Comparison of ENCODE assay signal across 15 cellular contexts in the genomic region with DNA sequence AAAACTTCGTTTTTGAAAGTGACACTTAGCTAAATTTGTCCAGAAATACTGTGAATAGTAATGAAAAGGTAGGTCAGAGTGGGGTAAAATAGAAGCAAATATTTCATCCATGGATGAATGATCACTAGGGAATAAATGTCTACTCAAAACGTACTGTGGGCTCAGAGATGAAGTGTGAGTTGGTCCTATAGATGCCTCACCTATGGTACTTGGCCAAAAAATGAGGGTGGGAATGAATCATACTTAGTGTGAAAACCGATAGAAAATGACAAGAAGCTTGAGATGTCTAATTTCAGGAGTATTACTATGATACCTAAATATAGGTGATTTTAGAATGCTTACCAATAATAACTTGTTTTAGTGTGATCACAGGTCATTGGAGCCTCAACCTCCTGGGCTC.
A peak's percentile ranks its signal among the peaks of the same experiment; 100 is the strongest.
DNase-seq lines count a peak whose midpoint lies in the region; ATAC-seq and TF ChIP-seq lines count a peak whose summit lies in the region.
"Had no signal": no experiment of that assay in that cellular context is flagged by ENCODE, and none has a peak within 500 bp of the region (broad histone marks: within the 10 kb centered on the region; RNA-seq: fewer than 3 reads in every experiment).

No MANE protein-coding gene starts in this region.

- TF ChIP-seq RAD21 in Ishikawa (IDR thresholded peaks at IDR 0.05; ENCODE audit: low read depth) = no peak

- no peaks in the 10 kb centered on the region for H3K9me3 ChIP-seq in parathyroid adenoma (ENCODE audit: control insufficient read depth, low read length)
- H3K9me3 ChIP-seq: BE2C, Caco-2 had no signal

- H3K27ac Mint-ChIP-seq in activated T-cell treated with anti-CD3 and anti-CD28 coated beads, Interleukin-2, amount 50 U/mL, for 72 hours = no peak overlapping the region
- H3K27ac Mint-ChIP-seq: CD4-positive, CD25-positive, alpha-beta regulatory T cell; GM23338 had no signal

- H3K36me3 ChIP-seq in parathyroid adenoma (ENCODE audit: control insufficient read depth, insufficient read depth, low read length) = no peaks in the 10 kb centered on the region
- H3K36me3 ChIP-seq: BE2C had no signal

- no peak overlapping the region for H3K9ac ChIP-seq in parathyroid adenoma

- no peak for TF ChIP-seq CTCF in parathyroid adenoma (IDR thresholded peaks at IDR 0.05)

- peaks cover 38% of the 10 kb centered on the region for H3K27me3 Mint-ChIP-seq in activated T-cell treated with anti-CD3 and anti-CD28 coated beads, Interleukin-2, amount 50 U/mL, for 72 hours (ENCODE audit: low read depth)

- no peak overlapping the region for H3K4me3 ChIP-seq in parathyroid adenoma (ENCODE audit: low read depth, low read length)
- H3K4me3 ChIP-seq: GM23338 had no signal

- peak; percentile 39 to 80 for ATAC-seq in activated T-cell treated with anti-CD3 and anti-CD28 coated beads, Interleukin-2, amount 50 U/mL, for 72 hours (replicated peaks in 1 of 2)
- ATAC-seq: GM23338 had no signal

- peak overlapping the region; percentile 26 for H2AFZ ChIP-seq in parathyroid adenoma
- H2AFZ ChIP-seq: GM23338 had no signal

- H3K27ac ChIP-seq in parathyroid adenoma = no peak overlapping the region

- no peaks in the 10 kb centered on the region for H3K4me1 Mint-ChIP-seq in activated T-cell treated with anti-CD3 and anti-CD28 coated beads, Interleukin-2, amount 50 U/mL, for 72 hours (ENCODE audit: low read depth)
- H3K4me1 Mint-ChIP-seq: CD4-positive, CD25-positive, alpha-beta regulatory T cell had no signal

- H3K4me1 ChIP-seq in parathyroid adenoma = no peaks in the 10 kb centered on the region
- H3K4me1 ChIP-seq: BE2C, Caco-2 had no signal

- no peaks in the 10 kb centered on the region for H3K79me2 ChIP-seq in parathyroid adenoma

- H3K9me3 Mint-ChIP-seq in activated T-cell treated with anti-CD3 and anti-CD28 coated beads, Interleukin-2, amount 50 U/mL, for 72 hours = no peaks in the 10 kb centered on the region
- H3K9me3 Mint-ChIP-seq: GM23338 had no signal

- no peak for TF ChIP-seq EP300 in Ishikawa (IDR thresholded peaks at IDR 0.05; ENCODE audit: borderline replicate concordance)

- no peak overlapping the region for H3K4me3 Mint-ChIP-seq in activated T-cell treated with anti-CD3 and anti-CD28 coated beads, Interleukin-2, amount 50 U/mL, for 72 hours
- H3K4me3 Mint-ChIP-seq: CD4-positive, CD25-positive, alpha-beta regulatory T cell; GM23338 had no signal

- DNase-seq in activated T-cell treated with anti-CD3 and anti-CD28 coated beads, Interleukin-2, amount 50 U/mL, for 72 hours = no peak
- DNase-seq in activated T-cell treated with anti-CD3 and anti-CD28 coated beads, Interleukin-2, amount 50 U/mL, for 48 hours = no peak
- DNase-seq in NCI-H1092 (lab: John Stamatoyannopoulos, UW) = no peak
- no peak for DNase-seq in EL
- DNase-seq: ACHN; BE2C; C1 segment of cervical spinal cord; Caco-2; CD4-positive, CD25-positive, alpha-beta regulatory T cell; GDM1; HCEC 1CT; IMR-90 had no signal

- no peaks in the 10 kb centered on the region for H3K36me3 Mint-ChIP-seq in activated T-cell treated with anti-CD3 and anti-CD28 coated beads, Interleukin-2, amount 50 U/mL, for 72 hours (ENCODE audit: insufficient read depth in 2 of 2)
- H3K36me3 Mint-ChIP-seq: CD4-positive, CD25-positive, alpha-beta regulatory T cell had no signal

- no peaks in the 10 kb centered on the region for H3K27me3 ChIP-seq in parathyroid adenoma (ENCODE audit: control insufficient read depth, insufficient read depth, low read length)
- H3K27me3 ChIP-seq: BE2C had no signal

- H3K4me2 ChIP-seq in parathyroid adenoma (ENCODE audit: low read length) = no peak overlapping the region
- H3K4me2 ChIP-seq: GM23338 had no signal

TF ChIP-seq in Ishikawa, 13 proteins besides CTCF, POLR2A, EP300 and RAD21:
- no peak for TF ChIP-seq TCF12 (IDR thresholded peaks at IDR 0.05; ENCODE audit: low read depth)
- 0 out of 2 replicates have a peak, but pooled peaks have one; percentile 8 for TF ChIP-seq TEAD4 (IDR thresholded peaks at IDR 0.05)
